ENCODE assay signal across 9 cellular contexts in the genomic region with DNA sequence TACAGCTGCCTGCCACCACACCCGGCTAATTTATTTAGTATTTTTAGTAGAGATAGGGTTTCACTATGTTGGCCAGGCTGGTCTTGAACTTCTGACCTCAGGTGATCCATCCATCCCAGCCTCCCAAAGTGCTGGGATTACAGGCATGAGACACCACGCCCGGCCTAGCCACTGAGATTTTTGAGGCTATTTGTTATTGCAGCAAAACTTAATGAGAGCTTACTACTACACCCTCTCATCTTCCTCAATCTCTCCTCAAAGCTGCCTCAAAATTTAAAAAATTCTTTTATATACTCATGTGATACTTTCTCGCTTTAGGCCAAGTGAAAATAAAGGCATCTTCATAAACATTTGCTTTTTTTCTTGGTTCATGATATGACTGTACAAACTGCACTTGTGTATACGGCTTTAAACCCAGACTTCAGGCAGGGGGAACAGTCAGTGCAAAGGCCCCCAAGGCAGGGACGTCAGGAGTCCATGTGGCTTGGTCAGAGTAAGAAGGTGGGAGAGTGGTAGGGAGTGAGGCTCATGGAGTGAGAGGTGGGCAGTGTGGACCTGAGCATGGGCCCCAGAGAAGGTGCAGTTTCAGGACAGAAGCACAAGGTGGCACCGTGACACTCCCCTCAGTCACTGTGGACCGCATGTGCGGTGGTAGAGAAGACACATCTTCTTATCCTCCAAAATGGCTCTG. TPM values are rescaled to one million over a fixed set of nuclear protein-coding genes. Genes with fewer than 3 reads are reported as not detected.
DNase-seq lines count a peak whose midpoint lies in the region; ATAC-seq and TF ChIP-seq lines count a peak whose summit lies in the region.
"Had no signal": no experiment of that assay in that cellular context is flagged by ENCODE, and none has a peak within 500 bp of the region (broad histone marks: within the 10 kb centered on the region; RNA-seq: fewer than 3 reads in every experiment).

No MANE protein-coding gene starts in this region.

- no peaks in the 10 kb centered on the region for H4K20me1 ChIP-seq in GM23338 (replicated peaks; ENCODE audit: insufficient read depth)

- H3K79me2 ChIP-seq in GM23338 (replicated peaks; ENCODE audit: insufficient read depth) = no peaks in the 10 kb centered on the region

- H3K9me2 ChIP-seq in GM23338 (ENCODE audit: insufficient read depth) = peaks cover 2% of the 10 kb centered on the region; the same call in 1 of the 2 replicates

- DNase-seq in EL (peak; percentile 64), GM23338 (ENCODE audit: low spot score) (peak; percentile 81), M059J (ENCODE audit: low read depth) (peak; percentile 73), SHP77 treated with DMSO at 0.1 percent for 48 hours (lab: John Stamatoyannopoulos, UW) (peak; percentile 36), germinal center (ENCODE audit: low spot score) (peak; percentile 75), posterior cingulate gyrus (peak; percentile 54 to 97 (median 78)), uterus (peak; percentile 73 to 79)
- DNase-seq in activated naive CD4-positive, alpha-beta T cell treated with Interleukin-2 at 50 U/mL for 16 hours = peak; percentile 69

- H3K27me3 ChIP-seq in GM23338 (ENCODE audit: insufficient read depth) = no peaks in the 10 kb centered on the region
- no peaks in the 10 kb centered on the region for H3K27me3 ChIP-seq in uterus

- no peak overlapping the region for H3K27ac Mint-ChIP-seq in GM23338

- peaks cover 19% of the 10 kb centered on the region for H3K9me3 Mint-ChIP-seq in GM23338

- no peak overlapping the region for H3K4me2 ChIP-seq in GM23338

- peaks cover 12% of the 10 kb centered on the region; the same call in 1 of the 2 replicates for H3K4me1 ChIP-seq in GM23338 (ENCODE audit: insufficient read depth)
- no peaks in the 10 kb centered on the region for H3K4me1 ChIP-seq in uterus

- peaks cover 8% of the 10 kb centered on the region for H3K27me3 Mint-ChIP-seq in GM23338 (ENCODE audit: insufficient read depth, low read depth, poor library complexity)

- peak; percentile 69 to 98 for TF ChIP-seq CTCF in GM23338 (conservative IDR thresholded peaks at IDR 0.05; ENCODE audit: low read depth in 2 of 2)
- peak; percentile 80 to 94 (median 87) for TF ChIP-seq CTCF in uterus (IDR thresholded peaks at IDR 0.05)

- TF ChIP-seq POLR2A in uterus (IDR thresholded peaks at IDR 0.05) = no peak

- intact Hi-C loops in posterior cingulate gyrus (cut with DNase I) (loop anchor here (1.0 kb wide), 1 partner anchor 97 kb away; no protein-coding TSS in a partner anchor), uterus (cut with DNase I; ENCODE audit: low total_unique reads) (loop anchor here (2.0 kb wide), 1 partner anchor 96 kb away; no protein-coding TSS in a partner anchor)

- H3K4me3 Mint-ChIP-seq in GM23338 = no peak overlapping the region

- peaks cover 9% of the 10 kb centered on the region for H3K36me3 Mint-ChIP-seq in GM23338 (ENCODE audit: low read depth)

- no peak overlapping the region for H3K27ac ChIP-seq in GM23338 (ENCODE audit: low read depth)
- H3K27ac ChIP-seq in uterus = no peak overlapping the region
- H3K27ac ChIP-seq: epithelial cell of prostate had no signal

- H3K4me3 ChIP-seq in GM23338 = no peak overlapping the region
- H3K4me3 ChIP-seq in uterus = no peak overlapping the region

- ATAC-seq in GM23338 = peak; percentile 95

- no peaks in the 10 kb centered on the region for H3K9me3 ChIP-seq in uterus

- H3F3A ChIP-seq in GM23338 (replicated peaks; ENCODE audit: low read depth) = no peaks in the 10 kb centered on the region

- peaks cover 16% of the 10 kb centered on the region for H3K4me1 Mint-ChIP-seq in GM23338

- peak overlapping the region; percentile 96 for H2AFZ ChIP-seq in GM23338

- H3K36me3 ChIP-seq in GM23338 (ENCODE audit: insufficient read depth) (no peaks in the 10 kb centered on the region), uterus (no peaks in the 10 kb centered on the region)

TF ChIP-seq in GM23338, 12 proteins besides CTCF, POLR2A, EP300 and RAD21:
- no peak for TF ChIP-seq CREB1 (CRISPR knock-in tag; IDR thresholded peaks at IDR 0.05; ENCODE audit: low read depth)
- TF ChIP-seq, protein P1, sequence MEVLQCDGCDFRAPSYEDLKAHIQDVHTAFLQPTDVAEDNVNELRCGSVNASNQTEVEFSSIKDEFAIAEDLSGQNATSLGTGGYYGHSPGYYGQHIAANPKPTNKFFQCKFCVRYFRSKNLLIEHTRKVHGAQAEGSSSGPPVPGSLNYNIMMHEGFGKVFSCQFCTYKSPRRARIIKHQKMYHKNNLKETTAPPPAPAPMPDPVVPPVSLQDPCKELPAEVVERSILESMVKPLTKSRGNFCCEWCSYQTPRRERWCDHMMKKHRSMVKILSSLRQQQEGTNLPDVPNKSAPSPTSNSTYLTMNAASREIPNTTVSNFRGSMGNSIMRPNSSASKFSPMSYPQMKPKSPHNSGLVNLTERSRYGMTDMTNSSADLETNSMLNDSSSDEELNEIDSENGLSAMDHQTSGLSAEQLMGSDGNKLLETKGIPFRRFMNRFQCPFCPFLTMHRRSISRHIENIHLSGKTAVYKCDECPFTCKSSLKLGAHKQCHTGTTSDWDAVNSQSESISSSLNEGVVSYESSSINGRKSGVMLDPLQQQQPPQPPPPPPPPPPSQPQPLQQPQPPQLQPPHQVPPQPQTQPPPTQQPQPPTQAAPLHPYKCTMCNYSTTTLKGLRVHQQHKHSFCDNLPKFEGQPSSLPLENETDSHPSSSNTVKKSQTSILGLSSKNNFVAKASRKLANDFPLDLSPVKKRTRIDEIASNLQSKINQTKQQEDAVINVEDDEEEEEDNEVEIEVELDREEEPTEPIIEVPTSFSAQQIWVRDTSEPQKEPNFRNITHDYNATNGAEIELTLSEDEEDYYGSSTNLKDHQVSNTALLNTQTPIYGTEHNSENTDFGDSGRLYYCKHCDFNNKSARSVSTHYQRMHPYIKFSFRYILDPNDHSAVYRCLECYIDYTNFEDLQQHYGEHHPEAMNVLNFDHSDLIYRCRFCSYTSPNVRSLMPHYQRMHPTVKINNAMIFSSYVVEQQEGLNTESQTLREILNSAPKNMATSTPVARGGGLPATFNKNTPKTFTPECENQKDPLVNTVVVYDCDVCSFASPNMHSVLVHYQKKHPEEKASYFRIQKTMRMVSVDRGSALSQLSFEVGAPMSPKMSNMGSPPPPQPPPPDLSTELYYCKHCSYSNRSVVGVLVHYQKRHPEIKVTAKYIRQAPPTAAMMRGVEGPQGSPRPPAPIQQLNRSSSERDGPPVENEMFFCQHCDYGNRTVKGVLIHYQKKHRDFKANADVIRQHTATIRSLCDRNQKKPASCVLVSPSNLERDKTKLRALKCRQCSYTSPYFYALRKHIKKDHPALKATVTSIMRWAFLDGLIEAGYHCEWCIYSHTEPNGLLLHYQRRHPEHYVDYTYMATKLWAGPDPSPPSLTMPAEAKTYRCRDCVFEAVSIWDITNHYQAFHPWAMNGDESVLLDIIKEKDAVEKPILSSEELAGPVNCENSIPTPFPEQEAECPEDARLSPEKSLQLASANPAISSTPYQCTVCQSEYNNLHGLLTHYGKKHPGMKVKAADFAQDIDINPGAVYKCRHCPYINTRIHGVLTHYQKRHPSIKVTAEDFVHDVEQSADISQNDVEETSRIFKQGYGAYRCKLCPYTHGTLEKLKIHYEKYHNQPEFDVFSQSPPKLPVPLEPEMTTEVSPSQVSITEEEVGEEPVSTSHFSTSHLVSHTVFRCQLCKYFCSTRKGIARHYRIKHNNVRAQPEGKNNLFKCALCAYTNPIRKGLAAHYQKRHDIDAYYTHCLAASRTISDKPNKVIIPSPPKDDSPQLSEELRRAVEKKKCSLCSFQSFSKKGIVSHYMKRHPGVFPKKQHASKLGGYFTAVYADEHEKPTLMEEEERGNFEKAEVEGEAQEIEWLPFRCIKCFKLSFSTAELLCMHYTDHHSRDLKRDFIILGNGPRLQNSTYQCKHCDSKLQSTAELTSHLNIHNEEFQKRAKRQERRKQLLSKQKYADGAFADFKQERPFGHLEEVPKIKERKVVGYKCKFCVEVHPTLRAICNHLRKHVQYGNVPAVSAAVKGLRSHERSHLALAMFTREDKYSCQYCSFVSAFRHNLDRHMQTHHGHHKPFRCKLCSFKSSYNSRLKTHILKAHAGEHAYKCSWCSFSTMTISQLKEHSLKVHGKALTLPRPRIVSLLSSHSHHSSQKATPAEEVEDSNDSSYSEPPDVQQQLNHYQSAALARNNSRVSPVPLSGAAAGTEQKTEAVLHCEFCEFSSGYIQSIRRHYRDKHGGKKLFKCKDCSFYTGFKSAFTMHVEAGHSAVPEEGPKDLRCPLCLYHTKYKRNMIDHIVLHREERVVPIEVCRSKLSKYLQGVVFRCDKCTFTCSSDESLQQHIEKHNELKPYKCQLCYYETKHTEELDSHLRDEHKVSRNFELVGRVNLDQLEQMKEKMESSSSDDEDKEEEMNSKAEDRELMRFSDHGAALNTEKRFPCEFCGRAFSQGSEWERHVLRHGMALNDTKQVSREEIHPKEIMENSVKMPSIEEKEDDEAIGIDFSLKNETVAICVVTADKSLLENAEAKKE (CRISPR knock-in tag; IDR thresholded peaks at IDR 0.05) = peak; percentile 79
- TF ChIP-seq EZH2 (IDR thresholded peaks at IDR 0.05; ENCODE audit: low read depth, unreplicated experiment) = no peak

RNA-seq across cellular contexts. Expression of a gene that starts 55.5 kb away (rescaled TPM):
- 52.7 and 78.1 TPM in 2 replicates for total RNA-seq in GM23338 (2014; rRNA removed; shearing (Covaris generic))
- 39.0 and 39.3 TPM in 2 replicates for polyA plus RNA-seq in GM23338 (2016; fragmentation: Nextera tagmentation; extraction: Ambion mirVana)
- 69.0 and 98.5 TPM in 2 replicates for total RNA-seq in M059J (2014; rRNA removed; shearing (Covaris generic))
- 100 to 1,000 TPM; 123 to 220 (median 131) TPM for total RNA-seq in uterus
